Comparison of ENCODE assay signal across 1 cellular context in the genomic region with DNA sequence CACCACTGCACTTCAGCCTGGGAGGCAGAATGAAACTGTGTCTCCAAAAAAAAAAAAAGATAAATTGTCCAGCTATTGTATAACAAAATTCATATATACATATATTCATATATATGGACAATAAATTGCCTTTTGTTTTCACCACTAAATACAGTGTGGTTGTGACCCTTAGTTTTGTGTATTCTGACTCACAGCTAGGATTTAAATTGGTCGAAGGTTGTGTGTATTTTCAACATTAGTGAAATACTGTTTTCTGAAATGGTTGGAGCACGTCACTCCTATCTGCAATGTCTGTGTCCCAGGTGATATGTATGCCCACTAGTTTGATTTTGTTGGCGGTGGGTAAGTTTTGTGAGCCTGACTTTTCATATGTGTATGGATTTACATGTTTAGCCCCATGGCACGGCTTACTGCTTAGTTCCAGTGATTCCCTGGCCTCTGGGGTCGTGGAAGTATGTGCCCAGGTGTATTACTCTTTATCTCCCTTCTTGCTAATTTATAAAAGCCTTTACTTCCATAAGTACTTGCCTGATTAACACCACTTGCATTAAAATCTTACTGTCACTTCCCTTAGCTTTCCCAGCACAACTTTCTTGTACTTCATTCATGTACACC.
TF ChIP-seq lines count a peak whose summit lies in the region.

No MANE protein-coding gene starts in this region.

TF ChIP-seq in SK-N-SH, 30 proteins besides CTCF, POLR2A, EP300 and RAD21 (continued from another document):
- TF ChIP-seq, protein P1, sequence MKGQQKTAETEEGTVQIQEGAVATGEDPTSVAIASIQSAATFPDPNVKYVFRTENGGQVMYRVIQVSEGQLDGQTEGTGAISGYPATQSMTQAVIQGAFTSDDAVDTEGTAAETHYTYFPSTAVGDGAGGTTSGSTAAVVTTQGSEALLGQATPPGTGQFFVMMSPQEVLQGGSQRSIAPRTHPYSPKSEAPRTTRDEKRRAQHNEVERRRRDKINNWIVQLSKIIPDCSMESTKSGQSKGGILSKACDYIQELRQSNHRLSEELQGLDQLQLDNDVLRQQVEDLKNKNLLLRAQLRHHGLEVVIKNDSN (IDR thresholded peaks at IDR 0.05; ENCODE audit: borderline replicate concordance, low read depth): no peak
- TF ChIP-seq, protein P2, sequence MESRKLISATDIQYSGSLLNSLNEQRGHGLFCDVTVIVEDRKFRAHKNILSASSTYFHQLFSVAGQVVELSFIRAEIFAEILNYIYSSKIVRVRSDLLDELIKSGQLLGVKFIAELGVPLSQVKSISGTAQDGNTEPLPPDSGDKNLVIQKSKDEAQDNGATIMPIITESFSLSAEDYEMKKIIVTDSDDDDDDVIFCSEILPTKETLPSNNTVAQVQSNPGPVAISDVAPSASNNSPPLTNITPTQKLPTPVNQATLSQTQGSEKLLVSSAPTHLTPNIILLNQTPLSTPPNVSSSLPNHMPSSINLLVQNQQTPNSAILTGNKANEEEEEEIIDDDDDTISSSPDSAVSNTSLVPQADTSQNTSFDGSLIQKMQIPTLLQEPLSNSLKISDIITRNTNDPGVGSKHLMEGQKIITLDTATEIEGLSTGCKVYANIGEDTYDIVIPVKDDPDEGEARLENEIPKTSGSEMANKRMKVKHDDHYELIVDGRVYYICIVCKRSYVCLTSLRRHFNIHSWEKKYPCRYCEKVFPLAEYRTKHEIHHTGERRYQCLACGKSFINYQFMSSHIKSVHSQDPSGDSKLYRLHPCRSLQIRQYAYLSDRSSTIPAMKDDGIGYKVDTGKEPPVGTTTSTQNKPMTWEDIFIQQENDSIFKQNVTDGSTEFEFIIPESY (IDR thresholded peaks at IDR 0.05; ENCODE audit: borderline replicate concordance, low read depth): no peak
- TF ChIP-seq, protein P3, sequence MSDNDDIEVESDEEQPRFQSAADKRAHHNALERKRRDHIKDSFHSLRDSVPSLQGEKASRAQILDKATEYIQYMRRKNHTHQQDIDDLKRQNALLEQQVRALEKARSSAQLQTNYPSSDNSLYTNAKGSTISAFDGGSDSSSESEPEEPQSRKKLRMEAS (IDR thresholded peaks at IDR 0.05; ENCODE audit: low read depth): no peak
- TF ChIP-seq TCF12 (IDR thresholded peaks at IDR 0.05) (no peak), RCOR1 (IDR thresholded peaks at IDR 0.05; ENCODE audit: low read length) (no peak), RFX5 (IDR thresholded peaks at IDR 0.05; ENCODE audit: low read length) (no peak), FOXJ3 (CRISPR knock-in tag; IDR thresholded peaks at IDR 0.05) (no peak), GATA2 (CRISPR knock-in tag; IDR thresholded peaks at IDR 0.05) (no peak), SIN3A (IDR thresholded peaks at IDR 0.05; ENCODE audit: borderline replicate concordance, low read depth, low read length) (no peak)
